In the genomic region with DNA sequence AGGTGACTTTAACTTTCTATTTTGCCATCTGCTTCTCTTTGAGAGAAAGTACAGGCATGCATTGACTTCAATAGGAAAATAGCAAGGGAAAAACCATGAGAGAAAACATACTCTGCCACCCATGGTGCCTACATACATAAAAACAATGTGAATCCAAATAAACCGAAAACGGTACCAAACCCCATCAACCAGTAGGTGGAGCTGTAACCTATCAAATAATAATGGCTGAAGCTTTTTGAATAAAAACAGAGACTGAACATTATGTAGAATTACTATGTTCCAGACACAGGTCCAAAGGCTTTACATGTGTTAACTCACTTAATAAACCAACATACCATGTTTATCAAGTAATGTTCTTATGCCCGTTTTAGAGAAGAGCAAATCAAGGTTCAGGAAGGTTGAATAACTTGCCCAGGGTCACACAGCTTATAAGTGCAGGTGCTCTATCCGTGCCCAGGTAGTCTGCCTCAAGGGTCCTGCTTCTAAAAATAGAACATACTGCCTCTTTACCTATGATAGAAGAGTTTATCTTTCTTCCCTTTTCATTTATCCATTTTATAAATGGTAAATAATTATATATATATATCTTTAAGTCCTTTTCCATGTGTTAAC, we compare ENCODE assay signal across 8 cellular contexts.
DNase-seq lines count a peak whose midpoint lies in the region; ATAC-seq, FAIRE-seq and TF ChIP-seq lines count a peak whose summit lies in the region.

No MANE protein-coding gene starts in this region.

- no peak overlapping the region for H3K27ac ChIP-seq in 22Rv1
- no peak overlapping the region for H3K27ac ChIP-seq in body of pancreas

- no peaks in the 10 kb centered on the region for H3K4me1 ChIP-seq in body of pancreas

- TF ChIP-seq CTCF in 22Rv1 (IDR thresholded peaks at IDR 0.05) = peak; percentile 83
- peak; percentile 67 for TF ChIP-seq CTCF in GM10266 (IDR thresholded peaks at IDR 0.05; ENCODE audit: control insufficient read depth, insufficient read depth, low read depth, missing control alignments)
- TF ChIP-seq CTCF in body of pancreas (IDR thresholded peaks at IDR 0.05) = peak; percentile 65 to 78 (median 74)
- peak; percentile 74 for TF ChIP-seq CTCF in kidney epithelial cell (IDR thresholded peaks at IDR 0.05; ENCODE audit: insufficient read depth, low read length, poor library complexity, severe bottlenecking)

- TF ChIP-seq POLR2A in body of pancreas (IDR thresholded peaks at IDR 0.05) = no peak

- H3K36me3 ChIP-seq in body of pancreas (replicated peaks in 1 of 2; ENCODE audit: insufficient read depth in 1 of 2, low read depth in 2 of 2) (no peaks in the 10 kb centered on the region), kidney epithelial cell (ENCODE audit: control insufficient read depth, insufficient read depth, low read length) (no peaks in the 10 kb centered on the region)

- H3K27me3 ChIP-seq in body of pancreas (no peaks in the 10 kb centered on the region), kidney epithelial cell (ENCODE audit: control insufficient read depth, insufficient read depth, low read length) (no peaks in the 10 kb centered on the region)

- peak; percentile 48 for ATAC-seq in HG02938 (IDR thresholded peaks at IDR 0.05; ENCODE audit: unreplicated experiment)
- peak; percentile 59 for ATAC-seq in body of pancreas

- DNase-seq in GM10266 (ENCODE audit: extremely low spot score) (peak; percentile 44), NCI-H2196 (lab: John Stamatoyannopoulos, UW; ENCODE audit: unreplicated experiment) (peak; percentile 61), body of pancreas (peak in 3 of 4 donors; percentile 45 to 52 (median 48)), kidney epithelial cell (ENCODE audit: low read depth) (no peak), urothelium cell line (ENCODE audit: low spot score) (peak; percentile 28), HK-2 (ENCODE audit: unreplicated experiment) (no peak)

- intact Hi-C loops in body of pancreas (cut with DNase I) = no loop called here

- no peak overlapping the region for H3K4me3 ChIP-seq in body of pancreas
- H3K4me3 ChIP-seq in kidney epithelial cell (ENCODE audit: low read depth, low read length) = no peak overlapping the region

- H3K9me3 ChIP-seq in body of pancreas = no peaks in the 10 kb centered on the region

- WGBS in body of pancreas, 2 donors = 13 to 15% methylated on average over 4 of the region's 4 CpGs

- FAIRE-seq in urothelium cell line (lab: Jason Lieb, UNC) = no peak

Comparison
In these comparisons a context has a peak if more than half of its experiments do, and no peak if none do; other contexts are left out.
1. DNase-seq: peak in GM10266 (single experiment), NCI-H2196 (single experiment), body of pancreas (3 of 4) and urothelium cell line (single experiment); none in kidney epithelial cell (single experiment) and HK-2 (single experiment).
2. Peak in every context shown above with its lines, with median percentiles within 50 percentile points of each other: CTCF ChIP-seq.